In the genomic region with DNA sequence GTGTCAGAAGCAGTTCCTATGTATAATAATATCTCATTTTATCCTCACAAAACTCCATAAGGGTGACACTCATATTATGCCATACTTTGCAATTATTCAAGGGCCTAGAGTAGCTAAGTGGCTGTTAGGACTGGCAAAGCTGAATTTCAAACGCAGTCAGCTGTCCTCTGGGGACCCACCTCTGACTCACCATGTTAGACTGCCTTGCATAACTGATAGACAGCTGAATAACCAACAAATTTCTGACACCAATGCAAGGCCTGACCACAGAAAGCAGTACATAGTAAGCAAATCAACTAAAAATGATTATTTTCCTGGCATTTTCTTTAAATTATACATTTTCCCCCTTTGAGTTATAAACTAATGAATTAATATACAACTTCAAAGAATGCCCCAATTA, we compare ENCODE assay signal across 11 cellular contexts.
DNase-seq lines count a peak whose midpoint lies in the region; ATAC-seq and TF ChIP-seq lines count a peak whose summit lies in the region.
"Had no signal": no experiment of that assay in that cellular context is flagged by ENCODE, and none has a peak within 500 bp of the region (broad histone marks: within the 10 kb centered on the region; RNA-seq: fewer than 3 reads in every experiment).

No MANE protein-coding gene starts in this region.

- no peaks in the 10 kb centered on the region for H3K36me3 ChIP-seq in uterus
- H3K36me3 ChIP-seq: HAP-1 had no signal

- TF ChIP-seq CTCF in HL-60 (IDR thresholded peaks at IDR 0.05; ENCODE audit: insufficient read depth, low read length), result no peak
- no peak for TF ChIP-seq CTCF in uterus (IDR thresholded peaks at IDR 0.05)

- ATAC-seq in HG02840 (IDR thresholded peaks at IDR 0.05; ENCODE audit: low FRiP score, unreplicated experiment), result no peak

- intact Hi-C loops in uterus (cut with DNase I; ENCODE audit: low total_unique reads), result no loop called here

- no peak for TF ChIP-seq POLR2A in uterus (IDR thresholded peaks at IDR 0.05)

- H3K27me3 ChIP-seq in HL-60 (ENCODE audit: insufficient read depth, poor library complexity, severe bottlenecking) (no peaks in the 10 kb centered on the region), uterus (no peaks in the 10 kb centered on the region)

- DNase-seq in Daoy (ENCODE audit: low read depth) (peak; percentile 48), HL-60 (ENCODE audit: low read depth in 1 of 2, low spot score in 1 of 2) (peak; percentile 21 to 61), amniotic epithelial cell (ENCODE audit: low read depth) (peak; percentile 74), lung microvascular endothelial cell (ENCODE audit: low read depth in 2 of 2) (peak; percentile 34 to 84), D341Med (ENCODE audit: low spot score) (no peak), ureter (ENCODE audit: low spot score) (no peak), uterus (no peak)
- DNase-seq: NCI-H187; stimulated activated CD4-positive, alpha-beta T cell treated with anti-CD3 and anti-CD28 coated beads, Interleukin-1b, Interleukin-23, amount 100 ng/mL, for 48 hours had no signal

- H3K27ac ChIP-seq in HL-60 (replicated peaks), result no peak overlapping the region
- H3K27ac ChIP-seq in uterus, result no peak overlapping the region

- no peak overlapping the region for H3K4me3 ChIP-seq in HL-60 (replicated peaks; ENCODE audit: insufficient read depth, low read length)
- H3K4me3 ChIP-seq in uterus, result no peak overlapping the region
- H3K4me3 ChIP-seq: HAP-1 had no signal

- no peaks in the 10 kb centered on the region for H3K4me1 ChIP-seq in uterus
- H3K4me1 ChIP-seq: HAP-1 had no signal

- no peaks in the 10 kb centered on the region for H3K9me3 ChIP-seq in uterus
- H3K9me3 ChIP-seq: HAP-1 had no signal

Comparison
In these comparisons a context has a peak if more than half of its experiments do, and no peak if none do; other contexts are left out.
1. DNase-seq: peak in Daoy (single experiment), HL-60 (2 of 2), amniotic epithelial cell (single experiment) and lung microvascular endothelial cell (2 of 2); none in D341Med (single experiment), ureter (single experiment) and uterus (0 of 2).